22 cellular contexts compared by ENCODE assay signal in genomic region chr7:131602994-131603372, GRCh38. TPM values are rescaled to one million over a fixed set of nuclear protein-coding genes. Genes with fewer than 3 reads are reported as not detected.
DNase-seq lines count a peak whose midpoint lies in the region; ATAC-seq and TF ChIP-seq lines count a peak whose summit lies in the region.
"Had no signal": no experiment of that assay in that cellular context is flagged by ENCODE, and none has a peak within 500 bp of the region (broad histone marks: within the 10 kb centered on the region; RNA-seq: fewer than 3 reads in every experiment).

No MANE protein-coding gene starts in this region.

- peaks cover 20 to 33% (median 28%) of the 10 kb centered on the region in 5 donors for H3K27me3 Mint-ChIP-seq in naive thymus-derived CD4-positive, alpha-beta T cell
- peaks cover 23% of the 10 kb centered on the region for H3K27me3 Mint-ChIP-seq in CD8-positive, alpha-beta T cell (ENCODE audit: low read depth)

- no peak overlapping the region for H3K4me3 Mint-ChIP-seq in naive thymus-derived CD4-positive, alpha-beta T cell
- H3K4me3 Mint-ChIP-seq in CD8-positive, alpha-beta T cell: no peak overlapping the region

- H3K27ac Mint-ChIP-seq in naive thymus-derived CD4-positive, alpha-beta T cell: no peak overlapping the region
- no peak overlapping the region for H3K27ac Mint-ChIP-seq in CD8-positive, alpha-beta T cell

- no peak for TF ChIP-seq POLR2A in erythroblast (IDR thresholded peaks at IDR 0.05; ENCODE audit: low read length)

- H3K4me1 Mint-ChIP-seq in naive thymus-derived CD4-positive, alpha-beta T cell: no peaks in the 10 kb centered on the region
- peaks cover 2% of the 10 kb centered on the region for H3K4me1 Mint-ChIP-seq in CD8-positive, alpha-beta T cell (ENCODE audit: low read depth)

- no peak overlapping the region for H3K27ac ChIP-seq in naive thymus-derived CD4-positive, alpha-beta T cell (ENCODE audit: low read depth, low read length)
- no peak overlapping the region for H3K27ac ChIP-seq in CD8-positive, alpha-beta T cell (ENCODE audit: low read depth, low read length)
- H3K27ac ChIP-seq: 22Rv1, gastroesophageal sphincter, PC-9, transverse colon had no signal

- H3K27me3 ChIP-seq in naive thymus-derived CD4-positive, alpha-beta T cell (ENCODE audit: control insufficient read depth in 2 of 2, insufficient read depth in 2 of 2, low read length in 2 of 2): no peaks in the 10 kb centered on the region
- peaks cover 5% of the 10 kb centered on the region for H3K27me3 ChIP-seq in CD8-positive, alpha-beta T cell (ENCODE audit: insufficient read depth, low read length)

- H3K4me1 ChIP-seq in naive thymus-derived CD4-positive, alpha-beta T cell (ENCODE audit: control insufficient read depth in 2 of 2, insufficient read depth in 2 of 2, low read length in 2 of 2): no peaks in the 10 kb centered on the region
- H3K4me1 ChIP-seq in CD8-positive, alpha-beta T cell (ENCODE audit: insufficient read depth, low read length): no peaks in the 10 kb centered on the region
- H3K4me1 ChIP-seq: gastroesophageal sphincter, transverse colon had no signal

- DNase-seq in DMS153 (lab: John Stamatoyannopoulos, UW) (peak; percentile 21), DMS153 treated with DMSO at 0.1 percent for 48 hours (lab: John Stamatoyannopoulos, UW; ENCODE audit: unreplicated experiment) (no peak), NCI-H345 (lab: John Stamatoyannopoulos, UW) (peak; percentile 88), erythroblast (lab: John Stamatoyannopoulos, UW) (peak; percentile 61 to 88), COR-L47 (lab: John Stamatoyannopoulos, UW) (no peak), iPS-NIHi11 (ENCODE audit: low spot score) (no peak)
- no peak for DNase-seq in naive thymus-derived CD4-positive, alpha-beta T cell
- DNase-seq in CD8-positive, alpha-beta T cell: no peak
- DNase-seq: activated CD4-positive, alpha-beta T cell treated with anti-CD3 and anti-CD28 coated beads for 48 hours; activated CD8-positive, alpha-beta memory T cell treated with anti-CD3 and anti-CD28 coated beads, Interleukin-2, amount 50 U/mL, for 48 hours; activated naive CD4-positive, alpha-beta T cell; aorta; DMS53; NCI-H1417 treated with DMSO at 0.1 percent for 48 hours; NCI-H524; PC-9; stimulated activated naive CD4-positive, alpha-beta T cell treated with Interleukin-2 at 50 U/mL for 16 hours; T-helper 9 cell; transverse colon had no signal

- H3K36me3 ChIP-seq in naive thymus-derived CD4-positive, alpha-beta T cell (ENCODE audit: control insufficient read depth in 2 of 3, insufficient read depth in 3 of 3, low read length in 3 of 3): no peaks in the 10 kb centered on the region
- no peaks in the 10 kb centered on the region for H3K36me3 ChIP-seq in CD8-positive, alpha-beta T cell (ENCODE audit: insufficient read depth, low read length)
- H3K36me3 ChIP-seq: gastroesophageal sphincter, transverse colon had no signal

- intact Hi-C loops in naive thymus-derived CD4-positive, alpha-beta T cell (cut with micrococcal nuclease): no loop called here
- intact Hi-C loops in CD8-positive, alpha-beta T cell (cut with DNase I, micrococcal nuclease): no loop called here

- POLR2A ChIA-PET in naive thymus-derived CD4-positive, alpha-beta T cell (lab: Charles Lee): no interaction called here
- POLR2A ChIA-PET in CD8-positive, alpha-beta T cell (lab: Charles Lee): no interaction called here

- CTCF ChIA-PET in naive thymus-derived CD4-positive, alpha-beta T cell (lab: Charles Lee): no interaction called here
- CTCF ChIA-PET in CD8-positive, alpha-beta T cell (lab: Charles Lee): no interaction called here

- no peak for TF ChIP-seq CTCF in CD8-positive, alpha-beta T cell (IDR thresholded peaks at IDR 0.05)

- no peaks in the 10 kb centered on the region for H3K36me3 Mint-ChIP-seq in naive thymus-derived CD4-positive, alpha-beta T cell
- no peaks in the 10 kb centered on the region for H3K36me3 Mint-ChIP-seq in CD8-positive, alpha-beta T cell

- H3K9me3 ChIP-seq in naive thymus-derived CD4-positive, alpha-beta T cell (ENCODE audit: control insufficient read depth in 2 of 3, low read length in 3 of 3): no peaks in the 10 kb centered on the region
- H3K9me3 ChIP-seq in CD8-positive, alpha-beta T cell (ENCODE audit: low read length): no peaks in the 10 kb centered on the region
- H3K9me3 ChIP-seq: gastroesophageal sphincter, transverse colon had no signal

- ATAC-seq in naive thymus-derived CD4-positive, alpha-beta T cell: peak; percentile 59
- no peak for ATAC-seq in CD8-positive, alpha-beta T cell
- ATAC-seq: gastroesophageal sphincter, HCT116 had no signal

- no peak overlapping the region for H3K4me3 ChIP-seq in naive thymus-derived CD4-positive, alpha-beta T cell (ENCODE audit: low read length)
- H3K4me3 ChIP-seq in CD8-positive, alpha-beta T cell (ENCODE audit: low read depth, low read length): no peak overlapping the region
- H3K4me3 ChIP-seq: gastroesophageal sphincter, PC-9, transverse colon had no signal

- H3K9me3 Mint-ChIP-seq in naive thymus-derived CD4-positive, alpha-beta T cell: no peaks in the 10 kb centered on the region
- no peaks in the 10 kb centered on the region for H3K9me3 Mint-ChIP-seq in CD8-positive, alpha-beta T cell

RNA-seq across cellular contexts. Expression of gene PODXL, which starts 46.6 kb away (rescaled TPM):
- 1 to 10 TPM in 1 of 5 experiments, under 1 TPM in 4; 0.05 to 1.4 (median 0.40) TPM for total RNA-seq in naive thymus-derived CD4-positive, alpha-beta T cell
- under 1 TPM; 0.14 to 0.15 TPM for polyA plus RNA-seq in naive thymus-derived CD4-positive, alpha-beta T cell
- under 1 TPM; 0.35 to 0.86 TPM for total RNA-seq in CD8-positive, alpha-beta T cell

Comparison
In these comparisons a context has a peak if more than half of its experiments do, and no peak if none do; other contexts are left out.
1. DNase-seq: peak in DMS153 (single experiment), NCI-H345 (single experiment) and erythroblast (2 of 2); none in DMS153 treated with DMSO at 0.1 percent for 48 hours (single experiment), naive thymus-derived CD4-positive, alpha-beta T cell (0 of 9), COR-L47 (single experiment), iPS-NIHi11 (single experiment) and CD8-positive, alpha-beta T cell (0 of 7).